In genomic region chr11:57785072-57785471, GRCh38 we compare ENCODE assay signal across 20 cellular contexts. TPM values are rescaled to one million over a fixed set of nuclear protein-coding genes. Genes with fewer than 3 reads are reported as not detected.
DNase-seq lines count a peak whose midpoint lies in the region; ATAC-seq and TF ChIP-seq lines count a peak whose summit lies in the region.
"Had no signal": no experiment of that assay in that cellular context is flagged by ENCODE, and none has a peak within 500 bp of the region (broad histone marks: within the 10 kb centered on the region; RNA-seq: fewer than 3 reads in every experiment).

No MANE protein-coding gene starts in this region.

- H3K9me3 Mint-ChIP-seq in type B pancreatic cell, result no peaks in the 10 kb centered on the region

- peaks cover 30% of the 10 kb centered on the region for H3K36me3 Mint-ChIP-seq in type B pancreatic cell

- peak overlapping the region; percentile 44 for H3K4me3 Mint-ChIP-seq in type B pancreatic cell

- TF ChIP-seq CTCF in type B pancreatic cell (conservative IDR thresholded peaks at IDR 0.05), result no peak

- peaks cover 50% of the 10 kb centered on the region for H3K4me1 Mint-ChIP-seq in type B pancreatic cell (ENCODE audit: unreplicated experiment)

- H3K27ac ChIP-seq in epithelial cell of prostate, result peak overlapping the region; percentile 92

- DNase-seq in NOMO-1 (lab: John Stamatoyannopoulos, UW; ENCODE audit: unreplicated experiment in 2 of 2) (peak; percentile 28 to 58), NOMO-1 treated with dmso at 0.1 percent for 144 hours (lab: John Stamatoyannopoulos, UW; ENCODE audit: unreplicated experiment) (no peak), epithelial cell of prostate (ENCODE audit: low read depth, low spot score) (no peak), type B pancreatic cell (ENCODE audit: extremely low spot score, unreplicated experiment) (no peak), NCI-H526 treated with DMSO at 0.1 percent for 48 hours (lab: John Stamatoyannopoulos, UW) (no peak)
- DNase-seq in activated T-cell treated with anti-CD3 and anti-CD28 coated beads, Interleukin-2, amount 50 U/mL, for 48 hours, result no peak
- DNase-seq: activated T-cell treated with anti-CD3 and anti-CD28 coated beads for 4 hours, COR-L47, NCI-H2029, NCI-H82, occipital lobe, SW 1271 had no signal

- H3K27me3 Mint-ChIP-seq in type B pancreatic cell, result no peaks in the 10 kb centered on the region

- H3K27ac Mint-ChIP-seq in type B pancreatic cell, result peak overlapping the region; percentile 84

- ATAC-seq in HG03342 (IDR thresholded peaks at IDR 0.05; ENCODE audit: unreplicated experiment) (peak; percentile 41), GM21515 (IDR thresholded peaks at IDR 0.05; ENCODE audit: unreplicated experiment) (no peak)
- ATAC-seq: esophagus mucosa had no signal

RNA-seq across cellular contexts. Expression of gene CTNND1, which starts 23.5 kb away (rescaled TPM):
- 187 and 253 TPM in 2 replicates for total RNA-seq in type B pancreatic cell (ENCODE audit: low replicate concordance)

RNA-seq across cellular contexts. Expression of gene BTBD18, which starts 33.5 kb away (rescaled TPM):
- total RNA-seq in type B pancreatic cell (ENCODE audit: low replicate concordance), result not detected in 2 replicates
- total RNA-seq: A172, esophagus mucosa, hepatocyte, lower leg skin, occipital lobe, skeletal muscle tissue, temporal lobe had no signal

RNA-seq across cellular contexts. Expression of gene SELENOH, which starts 43.8 kb away (rescaled TPM):
- 107 and 144 TPM in 2 replicates for total RNA-seq in type B pancreatic cell (ENCODE audit: low replicate concordance)

Comparison
In these comparisons a context has a peak if more than half of its experiments do, and no peak if none do; other contexts are left out.
1. DNase-seq: peak in NOMO-1 (2 of 2); none in NOMO-1 treated with dmso at 0.1 percent for 144 hours (single experiment), epithelial cell of prostate (single experiment), type B pancreatic cell (single experiment), activated T-cell treated with anti-CD3 and anti-CD28 coated beads, Interleukin-2, amount 50 U/mL, for 48 hours (0 of 2) and NCI-H526 treated with DMSO at 0.1 percent for 48 hours (single experiment).